2 cellular contexts compared by ENCODE assay signal in the genomic region with DNA sequence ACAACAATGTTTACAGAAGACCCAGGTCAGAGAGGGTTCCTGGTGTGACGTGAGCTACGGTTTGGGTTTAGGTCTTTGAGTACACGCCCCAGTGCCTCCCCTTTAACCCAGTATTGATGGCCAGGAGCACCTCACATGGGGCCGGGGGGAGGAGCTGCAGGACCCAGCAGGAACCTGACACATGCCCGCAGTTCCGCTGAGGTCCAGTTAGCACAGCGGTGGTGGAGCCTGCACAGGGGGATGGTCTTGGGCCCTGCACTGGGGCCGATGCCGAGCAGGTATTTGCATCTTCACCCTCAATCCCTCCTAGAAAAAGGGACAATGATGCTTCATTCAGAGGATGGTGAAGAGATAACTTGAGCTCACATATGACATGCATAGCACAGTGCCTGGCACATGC. TPM values are rescaled to one million over a fixed set of nuclear protein-coding genes. Genes with fewer than 3 reads are reported as not detected.
"Had no signal": no experiment of that assay in that cellular context is flagged by ENCODE, and none has a peak within 500 bp of the region (broad histone marks: within the 10 kb centered on the region; RNA-seq: fewer than 3 reads in every experiment).

No MANE protein-coding gene starts in this region.

RNA-seq across cellular contexts. Expression of a gene that starts 4.0 kb away (rescaled TPM):
- total RNA-seq: H7, HT-29 had no signal
